Comparison of ENCODE assay signal across 16 cellular contexts in genomic region chr1:171441278-171441677, GRCh38. TPM values are rescaled to one million over a fixed set of nuclear protein-coding genes. Genes with fewer than 3 reads are reported as not detected.
DNase-seq lines count a peak whose midpoint lies in the region; ATAC-seq and TF ChIP-seq lines count a peak whose summit lies in the region.
"Had no signal": no experiment of that assay in that cellular context is flagged by ENCODE, and none has a peak within 500 bp of the region (broad histone marks: within the 10 kb centered on the region; RNA-seq: fewer than 3 reads in every experiment).

No MANE protein-coding gene starts in this region.

- POLR2A ChIA-PET in A673 (lab: Charles Lee; ENCODE audit: low non-redundant PET) = no interaction called here
- POLR2A ChIA-PET in activated CD4-positive, alpha-beta memory T cell treated with anti-CD3 and anti-CD28 coated beads, Interleukin-2, amount 10 ng/mL, durations not matched to agents 7 days and 5 days (lab: Charles Lee) = no interaction called here

- no peak overlapping the region for H3K27ac Mint-ChIP-seq in activated naive CD4-positive, alpha-beta T cell treated with anti-CD3 and anti-CD28 coated beads for 36 hours
- no peak overlapping the region for H3K27ac Mint-ChIP-seq in activated CD4-positive, alpha-beta memory T cell treated with anti-CD3 and anti-CD28 coated beads, Interleukin-2, amount 10 ng/mL, durations not matched to agents 7 days and 5 days
- H3K27ac Mint-ChIP-seq: memory B cell had no signal

- intact Hi-C loops in A673 (cut with micrococcal nuclease; ENCODE audit: unreplicated experiment) = no loop called here
- intact Hi-C loops in activated naive CD4-positive, alpha-beta T cell treated with anti-CD3 and anti-CD28 coated beads for 36 hours (cut with micrococcal nuclease) = loop anchor here (10.0 kb wide), 1 partner anchor 56 kb away; no protein-coding TSS in a partner anchor

- H3K4me3 ChIP-seq in A673 (ENCODE audit: low read depth, low read length, poor library complexity, severe bottlenecking) (no peak overlapping the region), gastroesophageal sphincter (no peak overlapping the region)
- H3K4me3 ChIP-seq: transverse colon had no signal

- H3K27me3 ChIP-seq in A673 (replicated peaks; ENCODE audit: insufficient read depth, low read depth, low read length, poor library complexity) (no peaks in the 10 kb centered on the region), gastroesophageal sphincter (no peaks in the 10 kb centered on the region)
- H3K27me3 ChIP-seq: transverse colon had no signal

- H3K9me3 ChIP-seq in A673 (ENCODE audit: low read depth, low read length, poor library complexity, severe bottlenecking) (no peaks in the 10 kb centered on the region), gastroesophageal sphincter (no peaks in the 10 kb centered on the region)
- H3K9me3 ChIP-seq: transverse colon had no signal

- no peak overlapping the region for H3K4me3 Mint-ChIP-seq in activated naive CD4-positive, alpha-beta T cell treated with anti-CD3 and anti-CD28 coated beads for 36 hours
- no peak overlapping the region for H3K4me3 Mint-ChIP-seq in activated CD4-positive, alpha-beta memory T cell treated with anti-CD3 and anti-CD28 coated beads, Interleukin-2, amount 10 ng/mL, durations not matched to agents 7 days and 5 days
- H3K4me3 Mint-ChIP-seq: memory B cell had no signal

- CTCF ChIA-PET in A673 (lab: Charles Lee) = no interaction called here
- CTCF ChIA-PET in activated naive CD4-positive, alpha-beta T cell treated with anti-CD3 and anti-CD28 coated beads for 36 hours (lab: Charles Lee) = no interaction called here
- CTCF ChIA-PET in activated CD4-positive, alpha-beta memory T cell treated with anti-CD3 and anti-CD28 coated beads, Interleukin-2, amount 10 ng/mL, durations not matched to agents 7 days and 5 days (lab: Charles Lee) = no interaction called here

- peak; percentile 28 for DNase-seq in A673 (ENCODE audit: low spot score)
- peak; percentile 27 for DNase-seq in HPDE6-E6E7 (ENCODE audit: extremely low spot score)
- DNase-seq in amniotic epithelial cell (ENCODE audit: low read depth) = peak; percentile 84
- no peak for DNase-seq in activated naive CD4-positive, alpha-beta T cell treated with anti-CD3 and anti-CD28 coated beads for 36 hours
- DNase-seq in dedifferentiated amniotic fluid mesenchymal stem cell (ENCODE audit: extremely low spot score) = no peak
- DNase-seq in globus pallidus (ENCODE audit: low spot score) = no peak
- DNase-seq in activated CD4-positive, alpha-beta memory T cell treated with anti-CD3 and anti-CD28 coated beads, Interleukin-2, amount 10 ng/mL, durations not matched to agents 7 days and 5 days = no peak
- DNase-seq: DMS79 treated with DMSO at 0.1 percent for 48 hours; hypothalamus; NCI-H1417 treated with DMSO at 0.1 percent for 48 hours; NCI-H510A treated with DMSO at 0.1 percent for 48 hours; occipital lobe; stimulated activated CD4-positive, alpha-beta T cell treated with anti-CD3 and anti-CD28 coated beads, Interleukin-15, amount 100 ng/mL, for 24 hours; transverse colon had no signal

- TF ChIP-seq EP300 in gastroesophageal sphincter (IDR thresholded peaks at IDR 0.05) = no peak

- H3K4me1 Mint-ChIP-seq in activated naive CD4-positive, alpha-beta T cell treated with anti-CD3 and anti-CD28 coated beads for 36 hours (ENCODE audit: low read depth) = no peaks in the 10 kb centered on the region
- H3K4me1 Mint-ChIP-seq in activated CD4-positive, alpha-beta memory T cell treated with anti-CD3 and anti-CD28 coated beads, Interleukin-2, amount 10 ng/mL, durations not matched to agents 7 days and 5 days = no peaks in the 10 kb centered on the region
- H3K4me1 Mint-ChIP-seq: memory B cell had no signal

- 37 to 39% methylated on average over 3 of the region's 3 CpGs for WGBS in gastroesophageal sphincter (ENCODE audit: low coverage in 1 of 2), 2 donors

- no peaks in the 10 kb centered on the region for H3K36me3 ChIP-seq in A673 (ENCODE audit: insufficient read depth, low read length, poor library complexity, severe bottlenecking)
- no peaks in the 10 kb centered on the region for H3K36me3 ChIP-seq in gastroesophageal sphincter
- H3K36me3 ChIP-seq: transverse colon had no signal

- peaks cover 14% of the 10 kb centered on the region for H3K4me1 ChIP-seq in A673 (ENCODE audit: insufficient read depth, low read length, poor library complexity, severe bottlenecking)
- H3K4me1 ChIP-seq in gastroesophageal sphincter = no peaks in the 10 kb centered on the region
- H3K4me1 ChIP-seq: transverse colon had no signal

- TF ChIP-seq POLR2A in gastroesophageal sphincter (IDR thresholded peaks at IDR 0.05) = no peak

- peak; percentile 25 for ATAC-seq in gastroesophageal sphincter

- no peak overlapping the region for H3K27ac ChIP-seq in A673 (ENCODE audit: low read depth, low read length, poor library complexity, severe bottlenecking)
- no peak overlapping the region for H3K27ac ChIP-seq in gastroesophageal sphincter
- H3K27ac ChIP-seq: transverse colon had no signal

- no peaks in the 10 kb centered on the region for H3K36me3 Mint-ChIP-seq in activated naive CD4-positive, alpha-beta T cell treated with anti-CD3 and anti-CD28 coated beads for 36 hours (ENCODE audit: low read depth)
- H3K36me3 Mint-ChIP-seq in activated CD4-positive, alpha-beta memory T cell treated with anti-CD3 and anti-CD28 coated beads, Interleukin-2, amount 10 ng/mL, durations not matched to agents 7 days and 5 days (ENCODE audit: low read depth) = no peaks in the 10 kb centered on the region
- H3K36me3 Mint-ChIP-seq: memory B cell had no signal

- BruUV-seq in A673 (replicated peaks; lab: Mats Ljungman, UMichigan) = no TSS peak

- TF ChIP-seq CTCF in A673 (conservative IDR thresholded peaks at IDR 0.05; ENCODE audit: low read depth, low read length) (no peak), gastroesophageal sphincter (IDR thresholded peaks at IDR 0.05) (no peak)

- no peaks in the 10 kb centered on the region for H3K27me3 Mint-ChIP-seq in activated naive CD4-positive, alpha-beta T cell treated with anti-CD3 and anti-CD28 coated beads for 36 hours (ENCODE audit: low read depth)
- no peaks in the 10 kb centered on the region for H3K27me3 Mint-ChIP-seq in activated CD4-positive, alpha-beta memory T cell treated with anti-CD3 and anti-CD28 coated beads, Interleukin-2, amount 10 ng/mL, durations not matched to agents 7 days and 5 days

- H3K9me3 Mint-ChIP-seq in activated naive CD4-positive, alpha-beta T cell treated with anti-CD3 and anti-CD28 coated beads for 36 hours = no peaks in the 10 kb centered on the region
- no peaks in the 10 kb centered on the region for H3K9me3 Mint-ChIP-seq in activated CD4-positive, alpha-beta memory T cell treated with anti-CD3 and anti-CD28 coated beads, Interleukin-2, amount 10 ng/mL, durations not matched to agents 7 days and 5 days
- H3K9me3 Mint-ChIP-seq: memory B cell had no signal

RNA-seq across cellular contexts. Expression of gene PRRC2C, which starts 44.1 kb away (rescaled TPM):
- total RNA-seq in A673 (2021) (219 and 222 TPM in 2 replicates), gastroesophageal sphincter (10 to 100 TPM; 52.0 to 79.2 (median 74.4) TPM)
- 100 to 1,000 TPM; 199 to 206 TPM for total RNA-seq in activated naive CD4-positive, alpha-beta T cell treated with anti-CD3 and anti-CD28 coated beads for 36 hours
- 100 to 1,000 TPM; 188 to 202 TPM for total RNA-seq in activated CD4-positive, alpha-beta memory T cell treated with anti-CD3 and anti-CD28 coated beads, Interleukin-2, amount 10 ng/mL, durations not matched to agents 7 days and 5 days

Comparison
In these comparisons a context has a peak if more than half of its experiments do, and no peak if none do; other contexts are left out.
1. DNase-seq: peak in A673 (single experiment), HPDE6-E6E7 (single experiment) and amniotic epithelial cell (single experiment); none in activated naive CD4-positive, alpha-beta T cell treated with anti-CD3 and anti-CD28 coated beads for 36 hours (single experiment), dedifferentiated amniotic fluid mesenchymal stem cell (single experiment), globus pallidus (single experiment) and activated CD4-positive, alpha-beta memory T cell treated with anti-CD3 and anti-CD28 coated beads, Interleukin-2, amount 10 ng/mL, durations not matched to agents 7 days and 5 days (single experiment).